Comparison of ENCODE assay signal across 1 cellular context in the genomic region with DNA sequence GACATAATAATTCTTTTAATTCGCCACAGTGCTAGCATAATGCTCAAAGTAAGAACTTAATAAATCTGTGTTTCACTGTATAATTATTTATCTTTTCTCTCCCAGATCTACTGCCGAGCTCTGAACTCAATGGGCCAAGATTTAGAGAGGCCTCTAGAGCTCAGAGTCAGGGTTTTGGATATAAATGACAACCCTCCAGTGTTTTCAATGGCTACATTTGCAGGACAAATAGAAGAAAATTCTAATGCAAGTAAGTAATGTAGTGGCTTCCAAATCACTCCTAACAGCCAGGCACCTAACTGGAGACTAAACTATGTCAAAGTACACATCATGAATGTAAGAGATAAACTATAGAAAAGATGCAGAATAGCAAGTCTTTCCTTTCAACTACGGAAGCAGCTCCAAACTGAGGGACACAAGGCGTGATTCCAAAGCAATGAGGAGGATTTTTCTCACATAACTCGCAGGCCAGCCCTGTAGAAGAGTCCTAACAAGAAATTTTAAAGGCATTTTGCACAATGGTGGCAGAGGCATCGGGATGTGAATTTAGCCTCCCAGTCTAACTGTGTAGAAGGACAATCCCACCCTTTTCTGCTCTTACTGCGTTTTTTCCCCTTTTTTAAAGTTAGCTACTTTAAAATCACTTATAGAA.
TF ChIP-seq lines count a peak whose summit lies in the region.

No MANE protein-coding gene starts in this region.

TF ChIP-seq in GM12878, 131 proteins besides CTCF, POLR2A, EP300 and RAD21:
- TF ChIP-seq, protein P1, sequence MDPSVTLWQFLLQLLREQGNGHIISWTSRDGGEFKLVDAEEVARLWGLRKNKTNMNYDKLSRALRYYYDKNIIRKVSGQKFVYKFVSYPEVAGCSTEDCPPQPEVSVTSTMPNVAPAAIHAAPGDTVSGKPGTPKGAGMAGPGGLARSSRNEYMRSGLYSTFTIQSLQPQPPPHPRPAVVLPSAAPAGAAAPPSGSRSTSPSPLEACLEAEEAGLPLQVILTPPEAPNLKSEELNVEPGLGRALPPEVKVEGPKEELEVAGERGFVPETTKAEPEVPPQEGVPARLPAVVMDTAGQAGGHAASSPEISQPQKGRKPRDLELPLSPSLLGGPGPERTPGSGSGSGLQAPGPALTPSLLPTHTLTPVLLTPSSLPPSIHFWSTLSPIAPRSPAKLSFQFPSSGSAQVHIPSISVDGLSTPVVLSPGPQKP (IDR thresholded peaks at IDR 0.05; ENCODE audit: low read depth, low read length), result no peak
- no peak for TF ChIP-seq FOXK2 (IDR thresholded peaks at IDR 0.05)
- TF ChIP-seq POLR2AphosphoS2 (IDR thresholded peaks at IDR 0.05; ENCODE audit: low read depth, low read length), result no peak
- TF ChIP-seq RELA (IDR thresholded peaks at IDR 0.05; ENCODE audit: borderline replicate concordance, partially characterized antibody), result no peak
- TF ChIP-seq SIN3A (IDR thresholded peaks at IDR 0.05; ENCODE audit: low read depth, low read length), result no peak
- no peak for TF ChIP-seq SUPT20H (IDR thresholded peaks at IDR 0.05; ENCODE audit: borderline replicate concordance, control insufficient read depth, low read depth, low read length)
- TF ChIP-seq EZH2 (IDR thresholded peaks at IDR 0.05; ENCODE audit: borderline replicate concordance, control insufficient read depth, low read depth, low read length), result no peak
- TF ChIP-seq BMI1 (IDR thresholded peaks at IDR 0.05; ENCODE audit: borderline replicate concordance), result no peak
- no peak for TF ChIP-seq ZNF24 (IDR thresholded peaks at IDR 0.05)
- no peak for TF ChIP-seq NR2C1 (IDR thresholded peaks at IDR 0.05)
- TF ChIP-seq, protein P2, sequence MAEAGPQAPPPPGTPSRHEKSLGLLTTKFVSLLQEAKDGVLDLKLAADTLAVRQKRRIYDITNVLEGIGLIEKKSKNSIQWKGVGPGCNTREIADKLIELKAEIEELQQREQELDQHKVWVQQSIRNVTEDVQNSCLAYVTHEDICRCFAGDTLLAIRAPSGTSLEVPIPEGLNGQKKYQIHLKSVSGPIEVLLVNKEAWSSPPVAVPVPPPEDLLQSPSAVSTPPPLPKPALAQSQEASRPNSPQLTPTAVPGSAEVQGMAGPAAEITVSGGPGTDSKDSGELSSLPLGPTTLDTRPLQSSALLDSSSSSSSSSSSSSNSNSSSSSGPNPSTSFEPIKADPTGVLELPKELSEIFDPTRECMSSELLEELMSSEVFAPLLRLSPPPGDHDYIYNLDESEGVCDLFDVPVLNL (IDR thresholded peaks at IDR 0.05; ENCODE audit: low read depth, low read length), result no peak
- no peak for TF ChIP-seq SREBF1 (IDR thresholded peaks at IDR 0.05; ENCODE audit: low read length)
- TF ChIP-seq ZNF207 (IDR thresholded peaks at IDR 0.05; ENCODE audit: borderline replicate concordance), result no peak
